Comparison of ENCODE assay signal across 1 cellular context in genomic region chr11:68525320-68525719, GRCh38.
TF ChIP-seq lines count a peak whose summit lies in the region.

No MANE protein-coding gene starts in this region.

TF ChIP-seq in endothelial cell of umbilical vein, 7 proteins besides CTCF, POLR2A, EP300 and RAD21:
- no peak for TF ChIP-seq GATA2 (IDR thresholded peaks at IDR 0.05; ENCODE audit: insufficient read depth, insufficient read length, low read depth, low read length)
- TF ChIP-seq POLR2AphosphoS5 (IDR thresholded peaks at IDR 0.05; ENCODE audit: insufficient read depth, low read depth, low read length), result no peak
- no peak for TF ChIP-seq FOS (IDR thresholded peaks at IDR 0.05; ENCODE audit: borderline replicate concordance, insufficient read depth, low read length)
- TF ChIP-seq, protein P1, sequence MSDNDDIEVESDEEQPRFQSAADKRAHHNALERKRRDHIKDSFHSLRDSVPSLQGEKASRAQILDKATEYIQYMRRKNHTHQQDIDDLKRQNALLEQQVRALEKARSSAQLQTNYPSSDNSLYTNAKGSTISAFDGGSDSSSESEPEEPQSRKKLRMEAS (IDR thresholded peaks at IDR 0.05; ENCODE audit: insufficient read depth, insufficient read length), result no peak
- no peak for TF ChIP-seq MYC (IDR thresholded peaks at IDR 0.05; ENCODE audit: low read depth, low read length)
